ENCODE assay signal across 11 cellular contexts in genomic region chr10:61760943-61761824, GRCh38.
DNase-seq lines count a peak whose midpoint lies in the region; ATAC-seq and TF ChIP-seq lines count a peak whose summit lies in the region.
"Had no signal": no experiment of that assay in that cellular context is flagged by ENCODE, and none has a peak within 500 bp of the region (broad histone marks: within the 10 kb centered on the region; RNA-seq: fewer than 3 reads in every experiment).

No MANE protein-coding gene starts in this region.

- intact Hi-C loops in stomach (cut with DNase I; ENCODE audit: low total_unique reads) = no loop called here
- intact Hi-C loops in activated CD8-positive, alpha-beta T cell treated with anti-CD3 and anti-CD28 coated beads for 36 hours (cut with micrococcal nuclease) = no loop called here

- H3K27ac ChIP-seq in stomach = peak overlapping the region in 3 of 5 donors; percentile 24 to 44 (median 38)

- no peaks in the 10 kb centered on the region for H3K27me3 ChIP-seq in stomach

- H3K9me3 Mint-ChIP-seq in activated CD8-positive, alpha-beta T cell treated with anti-CD3 and anti-CD28 coated beads for 36 hours = no peaks in the 10 kb centered on the region
- H3K9me3 Mint-ChIP-seq: IgD-negative memory B cell had no signal

- POLR2A ChIA-PET in activated CD8-positive, alpha-beta T cell treated with anti-CD3 and anti-CD28 coated beads for 36 hours (lab: Charles Lee) = no interaction called here

- TF ChIP-seq CTCF in stomach (IDR thresholded peaks at IDR 0.05) = no peak
- TF ChIP-seq CTCF in activated CD8-positive, alpha-beta T cell treated with anti-CD3 and anti-CD28 coated beads for 36 hours (IDR thresholded peaks at IDR 0.05) = no peak

- H3K27me3 Mint-ChIP-seq in activated CD8-positive, alpha-beta T cell treated with anti-CD3 and anti-CD28 coated beads for 36 hours = no peaks in the 10 kb centered on the region
- H3K27me3 Mint-ChIP-seq: IgD-negative memory B cell had no signal

- WGBS in stomach, 5 donors = 44 to 56% (median 52%) methylated on average over 4 of the region's 4 CpGs

- H3K9me3 ChIP-seq in stomach = no peaks in the 10 kb centered on the region

- no peaks in the 10 kb centered on the region for H3K36me3 ChIP-seq in stomach

- H3K4me3 Mint-ChIP-seq in activated CD8-positive, alpha-beta T cell treated with anti-CD3 and anti-CD28 coated beads for 36 hours = no peak overlapping the region
- H3K4me3 Mint-ChIP-seq: IgD-negative memory B cell had no signal

- no peak for TF ChIP-seq POLR2A in stomach (IDR thresholded peaks at IDR 0.05)

- TF ChIP-seq EP300 in stomach (IDR thresholded peaks at IDR 0.05) = no peak

- peaks cover 4 to 32% (median 19%) of the 10 kb centered on the region in 4 donors for H3K4me1 ChIP-seq in stomach

- no peaks in the 10 kb centered on the region for H3K36me3 Mint-ChIP-seq in activated CD8-positive, alpha-beta T cell treated with anti-CD3 and anti-CD28 coated beads for 36 hours (ENCODE audit: low read depth)

- ATAC-seq in GM21825 (IDR thresholded peaks at IDR 0.05; ENCODE audit: unreplicated experiment) = no peak
- no peak for ATAC-seq in activated CD8-positive, alpha-beta T cell treated with anti-CD3 and anti-CD28 coated beads for 36 hours

- no peak overlapping the region for H3K27ac Mint-ChIP-seq in activated CD8-positive, alpha-beta T cell treated with anti-CD3 and anti-CD28 coated beads for 36 hours
- H3K27ac Mint-ChIP-seq: IgD-negative memory B cell had no signal

- H3K4me3 ChIP-seq in stomach = no peak overlapping the region

- CTCF ChIA-PET in activated CD8-positive, alpha-beta T cell treated with anti-CD3 and anti-CD28 coated beads for 36 hours (lab: Charles Lee) = interaction anchor here (0.7 to 5.6 kb wide), 5 partner anchors 10 to 28 kb away, joined by 3 to 37 read pairs (median 4); no protein-coding TSS in a partner anchor

- peak; percentile 1 for DNase-seq in DMS 273 (lab: John Stamatoyannopoulos, UW; ENCODE audit: unreplicated experiment)
- no peak for DNase-seq in DMS 273 treated with DMSO at 0.1 percent for 48 hours (lab: John Stamatoyannopoulos, UW)
- peak; percentile 31 for DNase-seq in RKO (ENCODE audit: low spot score)
- DNase-seq in fibroblast of gingiva (ENCODE audit: low read depth) = peak; percentile 48
- no peak for DNase-seq in stomach
- no peak for DNase-seq in COLO668 (lab: John Stamatoyannopoulos, UW; ENCODE audit: unreplicated experiment)
- DNase-seq in activated CD8-positive, alpha-beta T cell treated with anti-CD3 and anti-CD28 coated beads for 36 hours = no peak
- DNase-seq: 8988T; stimulated activated CD4-positive, alpha-beta T cell treated with anti-CD3 and anti-CD28 coated beads, Interleukin-4, amount 100 ng/mL, for 4 hours had no signal

- peaks cover 13% of the 10 kb centered on the region for H3K4me1 Mint-ChIP-seq in activated CD8-positive, alpha-beta T cell treated with anti-CD3 and anti-CD28 coated beads for 36 hours (ENCODE audit: low read depth)

Comparison
In these comparisons a context has a peak if more than half of its experiments do, and no peak if none do; other contexts are left out.
1. DNase-seq: peak in DMS 273 (single experiment), RKO (single experiment) and fibroblast of gingiva (single experiment); none in DMS 273 treated with DMSO at 0.1 percent for 48 hours (single experiment), stomach (single experiment), COLO668 (single experiment) and activated CD8-positive, alpha-beta T cell treated with anti-CD3 and anti-CD28 coated beads for 36 hours (single experiment).